ENCODE assay signal across 1 cellular context in genomic region chr12:52211716-52212585, GRCh38.
TF ChIP-seq lines count a peak whose summit lies in the region.

No MANE protein-coding gene starts in this region.

TF ChIP-seq in A549, 52 proteins besides CTCF, POLR2A, EP300 and RAD21 (continued from another document):
- no peak for TF ChIP-seq TFCP2L1 (CRISPR knock-in tag; IDR thresholded peaks at IDR 0.05)
